1 cellular context compared by ENCODE assay signal in genomic region chr7:73811760-73812168, GRCh38.
TF ChIP-seq lines count a peak whose summit lies in the region.

No MANE protein-coding gene starts in this region.

TF ChIP-seq in K562, 482 proteins besides CTCF, POLR2A, EP300 and RAD21 (continued from another document and continues in another):
- TF ChIP-seq, protein P1, sequence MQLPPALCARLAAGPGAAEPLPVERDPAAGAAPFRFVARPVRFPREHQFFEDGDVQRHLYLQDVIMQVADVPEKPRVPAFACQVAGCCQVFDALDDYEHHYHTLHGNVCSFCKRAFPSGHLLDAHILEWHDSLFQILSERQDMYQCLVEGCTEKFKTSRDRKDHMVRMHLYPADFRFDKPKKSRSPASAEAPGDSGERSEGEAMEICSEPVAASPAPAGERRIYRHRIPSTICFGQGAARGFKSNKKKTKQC (CRISPR knock-in tag; IDR thresholded peaks at IDR 0.05), result no peak
- no peak for TF ChIP-seq NR1H2 (CRISPR knock-in tag; IDR thresholded peaks at IDR 0.05)
- no peak for TF ChIP-seq CBX1 (IDR thresholded peaks at IDR 0.05; ENCODE audit: low read depth)
- TF ChIP-seq ZNF695 (CRISPR knock-in tag; IDR thresholded peaks at IDR 0.05), result no peak
- TF ChIP-seq ZBTB8A (IDR thresholded peaks at IDR 0.05; ENCODE audit: partially characterized antibody), result no peak
- TF ChIP-seq ZNF133 (CRISPR knock-in tag; IDR thresholded peaks at IDR 0.05), result no peak
- TF ChIP-seq, protein P2, sequence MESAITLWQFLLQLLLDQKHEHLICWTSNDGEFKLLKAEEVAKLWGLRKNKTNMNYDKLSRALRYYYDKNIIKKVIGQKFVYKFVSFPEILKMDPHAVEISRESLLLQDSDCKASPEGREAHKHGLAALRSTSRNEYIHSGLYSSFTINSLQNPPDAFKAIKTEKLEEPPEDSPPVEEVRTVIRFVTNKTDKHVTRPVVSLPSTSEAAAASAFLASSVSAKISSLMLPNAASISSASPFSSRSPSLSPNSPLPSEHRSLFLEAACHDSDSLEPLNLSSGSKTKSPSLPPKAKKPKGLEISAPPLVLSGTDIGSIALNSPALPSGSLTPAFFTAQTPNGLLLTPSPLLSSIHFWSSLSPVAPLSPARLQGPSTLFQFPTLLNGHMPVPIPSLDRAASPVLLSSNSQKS (CRISPR knock-in tag; IDR thresholded peaks at IDR 0.05), result no peak
- TF ChIP-seq CGGBP1 (CRISPR knock-in tag; IDR thresholded peaks at IDR 0.05), result no peak
- no peak for TF ChIP-seq BDP1 (IDR thresholded peaks at IDR 0.05; ENCODE audit: insufficient read depth, insufficient read length)
- TF ChIP-seq ZNF830 (CRISPR knock-in tag; IDR thresholded peaks at IDR 0.05), result no peak
- TF ChIP-seq GTF2E2 (tag; IDR thresholded peaks at IDR 0.05), result no peak
- TF ChIP-seq ZBTB9 (CRISPR knock-in tag; IDR thresholded peaks at IDR 0.05), result no peak
- TF ChIP-seq, protein P3, sequence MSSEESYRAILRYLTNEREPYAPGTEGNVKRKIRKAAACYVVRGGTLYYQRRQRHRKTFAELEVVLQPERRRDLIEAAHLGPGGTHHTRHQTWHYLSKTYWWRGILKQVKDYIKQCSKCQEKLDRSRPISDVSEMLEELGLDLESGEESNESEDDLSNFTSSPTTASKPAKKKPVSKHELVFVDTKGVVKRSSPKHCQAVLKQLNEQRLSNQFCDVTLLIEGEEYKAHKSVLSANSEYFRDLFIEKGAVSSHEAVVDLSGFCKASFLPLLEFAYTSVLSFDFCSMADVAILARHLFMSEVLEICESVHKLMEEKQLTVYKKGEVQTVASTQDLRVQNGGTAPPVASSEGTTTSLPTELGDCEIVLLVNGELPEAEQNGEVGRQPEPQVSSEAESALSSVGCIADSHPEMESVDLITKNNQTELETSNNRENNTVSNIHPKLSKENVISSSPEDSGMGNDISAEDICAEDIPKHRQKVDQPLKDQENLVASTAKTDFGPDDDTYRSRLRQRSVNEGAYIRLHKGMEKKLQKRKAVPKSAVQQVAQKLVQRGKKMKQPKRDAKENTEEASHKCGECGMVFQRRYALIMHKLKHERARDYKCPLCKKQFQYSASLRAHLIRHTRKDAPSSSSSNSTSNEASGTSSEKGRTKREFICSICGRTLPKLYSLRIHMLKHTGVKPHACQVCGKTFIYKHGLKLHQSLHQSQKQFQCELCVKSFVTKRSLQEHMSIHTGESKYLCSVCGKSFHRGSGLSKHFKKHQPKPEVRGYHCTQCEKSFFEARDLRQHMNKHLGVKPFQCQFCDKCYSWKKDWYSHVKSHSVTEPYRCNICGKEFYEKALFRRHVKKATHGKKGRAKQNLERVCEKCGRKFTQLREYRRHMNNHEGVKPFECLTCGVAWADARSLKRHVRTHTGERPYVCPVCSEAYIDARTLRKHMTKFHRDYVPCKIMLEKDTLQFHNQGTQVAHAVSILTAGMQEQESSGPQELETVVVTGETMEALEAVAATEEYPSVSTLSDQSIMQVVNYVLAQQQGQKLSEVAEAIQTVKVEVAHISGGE (CRISPR knock-in tag; IDR thresholded peaks at IDR 0.05), result no peak
- TF ChIP-seq ZNF740 (CRISPR knock-in tag; IDR thresholded peaks at IDR 0.05), result no peak
- TF ChIP-seq ZNF740 (tag; IDR thresholded peaks at IDR 0.05), result no peak
- TF ChIP-seq, protein P4, sequence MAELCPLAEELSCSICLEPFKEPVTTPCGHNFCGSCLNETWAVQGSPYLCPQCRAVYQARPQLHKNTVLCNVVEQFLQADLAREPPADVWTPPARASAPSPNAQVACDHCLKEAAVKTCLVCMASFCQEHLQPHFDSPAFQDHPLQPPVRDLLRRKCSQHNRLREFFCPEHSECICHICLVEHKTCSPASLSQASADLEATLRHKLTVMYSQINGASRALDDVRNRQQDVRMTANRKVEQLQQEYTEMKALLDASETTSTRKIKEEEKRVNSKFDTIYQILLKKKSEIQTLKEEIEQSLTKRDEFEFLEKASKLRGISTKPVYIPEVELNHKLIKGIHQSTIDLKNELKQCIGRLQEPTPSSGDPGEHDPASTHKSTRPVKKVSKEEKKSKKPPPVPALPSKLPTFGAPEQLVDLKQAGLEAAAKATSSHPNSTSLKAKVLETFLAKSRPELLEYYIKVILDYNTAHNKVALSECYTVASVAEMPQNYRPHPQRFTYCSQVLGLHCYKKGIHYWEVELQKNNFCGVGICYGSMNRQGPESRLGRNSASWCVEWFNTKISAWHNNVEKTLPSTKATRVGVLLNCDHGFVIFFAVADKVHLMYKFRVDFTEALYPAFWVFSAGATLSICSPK (IDR thresholded peaks at IDR 0.05; ENCODE audit: borderline replicate concordance), result no peak
- TF ChIP-seq MBD2 (IDR thresholded peaks at IDR 0.05; ENCODE audit: borderline replicate concordance, low read depth), result no peak
- TF ChIP-seq U2AF1 (optimal IDR thresholded peaks at IDR 0.05; ENCODE audit: low read depth, low read length), result no peak
- TF ChIP-seq RB1 (IDR thresholded peaks at IDR 0.05; ENCODE audit: low read depth), result peak; percentile 83
- TF ChIP-seq CREB3 (tag; conservative IDR thresholded peaks at IDR 0.05; ENCODE audit: low read depth), result no peak
- TF ChIP-seq SMARCA5 (IDR thresholded peaks at IDR 0.05), result no peak; the same call in 1 of the 2 replicates
- TF ChIP-seq ZNF232 (CRISPR knock-in tag; IDR thresholded peaks at IDR 0.05), result no peak
- 0 out of 2 replicates have a peak, but pooled peaks have one; percentile 49 for TF ChIP-seq MTA3 (IDR thresholded peaks at IDR 0.05; ENCODE audit: borderline replicate concordance)
- no peak for TF ChIP-seq ZBTB26 (CRISPR knock-in tag; IDR thresholded peaks at IDR 0.05)
- TF ChIP-seq GABPB1 (CRISPR knock-in tag; IDR thresholded peaks at IDR 0.05), result no peak
- TF ChIP-seq CBFA2T2 (conservative IDR thresholded peaks at IDR 0.05), result 0 out of 2 replicates have a peak, but pooled peaks have one; percentile 17
- no peak for TF ChIP-seq XRCC3 (IDR thresholded peaks at IDR 0.05)
- TF ChIP-seq ZEB2 (IDR thresholded peaks at IDR 0.05), result no peak
- TF ChIP-seq CREM (IDR thresholded peaks at IDR 0.05; ENCODE audit: low read depth), result peak; percentile 59; the same call in 1 of the 2 replicates
- no peak for TF ChIP-seq MGA (IDR thresholded peaks at IDR 0.05)
- no peak for TF ChIP-seq TCF7L2 (IDR thresholded peaks at IDR 0.05; ENCODE audit: low read depth, low read length)
- no peak for TF ChIP-seq ZNF263 (CRISPR knock-in tag; IDR thresholded peaks at IDR 0.05; ENCODE audit: borderline replicate concordance)
- TF ChIP-seq EGR1 (conservative IDR thresholded peaks at IDR 0.05), result 0 out of 2 replicates have a peak, but pooled peaks have one; percentile 11
